ENCODE assay signal across 12 cellular contexts in genomic region chr9:136511670-136512592, GRCh38. TPM values are rescaled to one million over a fixed set of nuclear protein-coding genes. Genes with fewer than 3 reads are reported as not detected.
DNase-seq lines count a peak whose midpoint lies in the region; ATAC-seq lines count a peak whose summit lies in the region.
"Had no signal": no experiment of that assay in that cellular context is flagged by ENCODE, and none has a peak within 500 bp of the region (broad histone marks: within the 10 kb centered on the region; RNA-seq: fewer than 3 reads in every experiment).

No MANE protein-coding gene starts in this region.

- no peak overlapping the region for H3K9ac ChIP-seq in duodenal mucosa (ENCODE audit: low read depth in 1 of 2, low read length in 2 of 2)

- H3K27ac ChIP-seq in CD8-positive, alpha-beta memory T cell (ENCODE audit: low read depth, low read length), result peak overlapping the region; percentile 30
- H3K27ac ChIP-seq in duodenal mucosa (ENCODE audit: low read depth, low read length) (peak overlapping the region; percentile 66), layer of hippocampus (ENCODE audit: low read depth, low read length) (peak overlapping the region; percentile 93)
- H3K27ac ChIP-seq: hepatocyte had no signal

- H3K4me1 Mint-ChIP-seq in CD8-positive, alpha-beta memory T cell, result no peaks in the 10 kb centered on the region
- H3K4me1 Mint-ChIP-seq: central memory CD8-positive, alpha-beta T cell; naive thymus-derived CD8-positive, alpha-beta T cell had no signal

- no peaks in the 10 kb centered on the region for H3K27me3 ChIP-seq in CD8-positive, alpha-beta memory T cell (ENCODE audit: insufficient read depth, low read length, poor library complexity, severe bottlenecking)
- no peaks in the 10 kb centered on the region for H3K27me3 ChIP-seq in duodenal mucosa (ENCODE audit: control insufficient read depth in 1 of 2, insufficient read depth in 2 of 2, low read length in 2 of 2)
- H3K27me3 ChIP-seq in layer of hippocampus (ENCODE audit: control insufficient read depth, insufficient read depth, low read length), result no peaks in the 10 kb centered on the region
- H3K27me3 ChIP-seq: hepatocyte had no signal

- H3K27ac Mint-ChIP-seq in CD8-positive, alpha-beta memory T cell, result no peak overlapping the region

- ATAC-seq in HG03139 (IDR thresholded peaks at IDR 0.05; ENCODE audit: unreplicated experiment), result no peak
- no peak for ATAC-seq in HG02884 (IDR thresholded peaks at IDR 0.05; ENCODE audit: unreplicated experiment)

- H3K9me3 Mint-ChIP-seq in CD8-positive, alpha-beta memory T cell, result no peaks in the 10 kb centered on the region
- H3K9me3 Mint-ChIP-seq: central memory CD8-positive, alpha-beta T cell; naive thymus-derived CD8-positive, alpha-beta T cell had no signal

- CTCF ChIA-PET in CD8-positive, alpha-beta memory T cell (lab: Charles Lee), result no interaction called here

- DNase-seq in CD8-positive, alpha-beta memory T cell, result no peak
- DNase-seq in pulmonary artery endothelial cell (ENCODE audit: low read depth, low spot score) (peak; percentile 99), NCI-H82 (lab: John Stamatoyannopoulos, UW) (no peak), NCI-H526 (lab: John Stamatoyannopoulos, UW) (no peak)
- DNase-seq: IMR-90 had no signal

- no peak overlapping the region for H3K4me3 ChIP-seq in CD8-positive, alpha-beta memory T cell (ENCODE audit: low read length)
- H3K4me3 ChIP-seq in duodenal mucosa (ENCODE audit: low read depth in 1 of 2, low read length in 2 of 2), result no peak overlapping the region
- H3K4me3 ChIP-seq: hepatocyte had no signal

- no peaks in the 10 kb centered on the region for H3K4me1 ChIP-seq in CD8-positive, alpha-beta memory T cell (ENCODE audit: insufficient read depth, low read length)
- no peaks in the 10 kb centered on the region for H3K4me1 ChIP-seq in duodenal mucosa (ENCODE audit: control insufficient read depth in 1 of 2, insufficient read depth in 2 of 2, low read length in 2 of 2)

- H3K27me3 Mint-ChIP-seq in CD8-positive, alpha-beta memory T cell, result no peaks in the 10 kb centered on the region
- H3K27me3 Mint-ChIP-seq: central memory CD8-positive, alpha-beta T cell had no signal

- H3K9me3 ChIP-seq in CD8-positive, alpha-beta memory T cell (ENCODE audit: low read length), result no peaks in the 10 kb centered on the region
- H3K9me3 ChIP-seq in duodenal mucosa (ENCODE audit: control insufficient read depth in 1 of 2, low read length in 2 of 2), result no peaks in the 10 kb centered on the region

- peaks cover 0 to 66% (median 0%) of the 10 kb centered on the region in 3 donors for H3K36me3 Mint-ChIP-seq in CD8-positive, alpha-beta memory T cell

- no peaks in the 10 kb centered on the region for H3K36me3 ChIP-seq in CD8-positive, alpha-beta memory T cell (ENCODE audit: insufficient read depth, low read length)
- peaks cover 39 to 93% of the 10 kb centered on the region in 2 donors for H3K36me3 ChIP-seq in duodenal mucosa (ENCODE audit: control insufficient read depth in 1 of 2, insufficient read depth in 2 of 2, low read length in 2 of 2)

- no peak overlapping the region for H3K4me3 Mint-ChIP-seq in CD8-positive, alpha-beta memory T cell
- H3K4me3 Mint-ChIP-seq: central memory CD8-positive, alpha-beta T cell; naive thymus-derived CD8-positive, alpha-beta T cell had no signal

- POLR2A ChIA-PET in CD8-positive, alpha-beta memory T cell (lab: Charles Lee), result interaction anchor here (0.6 kb wide), 1 partner anchor 13 kb away, joined by 3 read pairs; no protein-coding TSS in a partner anchor

RNA-seq across cellular contexts. Expression of gene SEC16A, which starts 29.1 kb away (rescaled TPM):
- 10 to 100 TPM; 75.5 to 78.0 TPM for total RNA-seq in CD8-positive, alpha-beta memory T cell
- 42.9 TPM for polyA plus RNA-seq in CD8-positive, alpha-beta memory T cell
- total RNA-seq in pulmonary artery endothelial cell, result 18.8 and 19.9 TPM in 2 replicates

RNA-seq across cellular contexts. Expression of gene NOTCH1, which starts 33.9 kb away (rescaled TPM):
- 10 to 100 TPM; 70.0 to 79.5 TPM for total RNA-seq in CD8-positive, alpha-beta memory T cell
- polyA plus RNA-seq in CD8-positive, alpha-beta memory T cell, result 5.1 TPM
- total RNA-seq in pulmonary artery endothelial cell, result 70.7 and 92.1 TPM in 2 replicates

Comparison
In these comparisons a context has a peak if more than half of its experiments do, and no peak if none do; other contexts are left out.
1. H3K27ac ChIP-seq: peak in every context shown above with its lines; median percentile 93 in layer of hippocampus; 66 in duodenal mucosa; 30 in CD8-positive, alpha-beta memory T cell.